Comparison of ENCODE assay signal across 16 cellular contexts in the genomic region with DNA sequence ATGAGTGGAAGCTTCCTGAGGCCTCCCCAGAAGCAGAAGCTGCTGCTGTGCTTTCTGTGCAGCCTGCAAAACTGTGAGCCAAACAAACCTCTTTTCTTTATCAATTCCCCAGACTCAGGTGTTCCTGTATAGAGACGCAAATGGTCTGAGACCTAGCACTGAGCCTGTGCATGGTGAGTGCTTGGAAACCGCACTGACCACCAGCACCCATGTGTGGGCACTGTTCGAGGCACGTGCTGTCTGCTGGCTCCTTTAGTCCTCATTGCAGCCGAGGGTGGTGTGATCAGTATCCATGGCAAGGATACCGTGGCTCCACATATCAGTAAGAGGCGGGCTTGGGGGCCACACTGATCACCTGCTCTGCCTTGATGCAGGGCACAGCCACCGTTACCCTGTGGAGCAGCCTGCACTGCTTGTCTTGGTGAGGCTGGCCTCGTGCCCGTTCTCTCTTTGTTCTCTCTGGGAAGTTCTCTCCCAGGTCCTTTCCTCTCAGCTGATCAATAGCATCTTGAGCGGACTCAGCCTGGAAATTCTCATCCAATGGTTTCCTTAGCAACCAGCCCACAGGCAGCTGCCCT.
DNase-seq lines count a peak whose midpoint lies in the region; FAIRE-seq and TF ChIP-seq lines count a peak whose summit lies in the region.
"Had no signal": no experiment of that assay in that cellular context is flagged by ENCODE, and none has a peak within 500 bp of the region (broad histone marks: within the 10 kb centered on the region; RNA-seq: fewer than 3 reads in every experiment).

No MANE protein-coding gene starts in this region.

- no peaks in the 10 kb centered on the region for H3K27me3 ChIP-seq in BE2C
- no peaks in the 10 kb centered on the region for H3K27me3 ChIP-seq in bronchial epithelial cell (ENCODE audit: control insufficient read depth, insufficient read depth, low read length)

- H3K9me3 ChIP-seq in BE2C: no peaks in the 10 kb centered on the region
- H3K9me3 ChIP-seq: BLaER1 had no signal

- H3K36me3 ChIP-seq in BE2C (no peaks in the 10 kb centered on the region), bronchial epithelial cell (ENCODE audit: control insufficient read depth, insufficient read depth, low read length) (no peaks in the 10 kb centered on the region)
- H3K36me3 ChIP-seq: BLaER1 had no signal

- H3K4me3 ChIP-seq in BE2C (ENCODE audit: low read depth, low read length): no peak overlapping the region
- H3K4me3 ChIP-seq in bronchial epithelial cell (ENCODE audit: low read depth, low read length): no peak overlapping the region
- H3K4me3 ChIP-seq: BLaER1 had no signal

- H3K4me1 ChIP-seq in BE2C: peaks cover 5% of the 10 kb centered on the region

- DNase-seq in DMS79 treated with DMSO at 0.1 percent for 48 hours (lab: John Stamatoyannopoulos, UW) (peak; percentile 16), DMS79 (lab: John Stamatoyannopoulos, UW) (no peak), BE2C (peak; percentile 4), bronchial epithelial cell (ENCODE audit: low read depth) (no peak), midbrain (lab: John Stamatoyannopoulos, UW) (peak; percentile 5), NCI-H2196 (lab: John Stamatoyannopoulos, UW; ENCODE audit: unreplicated experiment) (no peak), NCI-H1105 treated with DMSO at 0.1 percent for 48 hours (lab: John Stamatoyannopoulos, UW) (no peak), hepatic stellate cell (ENCODE audit: low spot score) (no peak)
- DNase-seq: DMS 273 treated with DMSO at 0.1 percent for 48 hours, EL, HCEC 1CT, IMR-90, NCI-H1436 treated with DMSO at 0.1 percent for 48 hours, NCI-H2081 treated with DMSO at 0.1 percent for 48 hours, OCI-M1 had no signal

- peak; percentile 75 for FAIRE-seq in bronchial epithelial cell (lab: Jason Lieb, UNC)

- TF ChIP-seq CTCF in BE2C (IDR thresholded peaks at IDR 0.05; ENCODE audit: low read depth, low read length) (no peak), bronchial epithelial cell (IDR thresholded peaks at IDR 0.05; ENCODE audit: insufficient read depth, low read length, severe bottlenecking) (no peak)

Comparison
In these comparisons a context has a peak if more than half of its experiments do, and no peak if none do; other contexts are left out.
1. DNase-seq: peak in DMS79 treated with DMSO at 0.1 percent for 48 hours (single experiment), BE2C (single experiment) and midbrain (single experiment); none in DMS79 (single experiment), bronchial epithelial cell (single experiment), NCI-H2196 (single experiment), NCI-H1105 treated with DMSO at 0.1 percent for 48 hours (single experiment) and hepatic stellate cell (single experiment).